ENCODE assay signal across 22 cellular contexts in the genomic region with DNA sequence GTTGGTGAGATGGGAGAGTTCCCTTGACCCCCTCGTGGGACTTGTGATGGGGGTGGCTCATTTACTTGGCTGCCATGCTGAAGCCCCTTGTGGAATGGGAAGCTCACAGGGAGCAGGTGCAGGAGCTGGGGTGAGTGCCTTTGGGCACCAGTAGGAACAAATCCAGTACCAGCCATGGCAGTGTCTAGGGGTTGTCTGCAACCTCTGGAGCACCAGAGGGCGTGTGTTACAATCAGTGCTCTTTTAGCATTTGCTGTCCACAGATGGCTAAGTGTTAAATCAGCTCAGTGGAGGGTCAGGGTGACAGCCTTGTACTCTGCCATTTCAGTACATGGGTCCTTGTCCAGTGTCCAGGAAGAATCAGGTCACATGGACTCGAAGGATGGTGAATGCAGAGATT.
"Had no signal": no experiment of that assay in that cellular context is flagged by ENCODE, and none has a peak within 500 bp of the region (broad histone marks: within the 10 kb centered on the region; RNA-seq: fewer than 3 reads in every experiment).

No MANE protein-coding gene starts in this region.

- DNase-seq: effector CD4-positive, alpha-beta T cell; endodermal cell; erythroblast; foreskin keratinocyte; head of caudate nucleus; kidney; left cardiac atrium; left ventricle myocardium inferior; lower lobe of right lung; natural killer cell; posterior cingulate gyrus; sigmoid colon; stimulated activated naive CD4-positive, alpha-beta T cell; stomach; substantia nigra; transverse colon had no signal

- H3K27me3 ChIP-seq: hepatocyte, sigmoid colon, transverse colon had no signal

- H3K27ac Mint-ChIP-seq: endodermal cell, memory B cell, mesothelial cell of epicardium, natural killer cell had no signal

- H3K36me3 Mint-ChIP-seq: memory B cell, natural killer cell had no signal

- H3K9me3 Mint-ChIP-seq: memory B cell, natural killer cell had no signal

- H2AFZ ChIP-seq: hepatocyte had no signal

- H3K4me1 Mint-ChIP-seq: endodermal cell, memory B cell, natural killer cell, neural crest cell had no signal

- H3K4me1 ChIP-seq: foreskin keratinocyte, left ventricle myocardium inferior, lower lobe of right lung, sigmoid colon, stomach, transverse colon had no signal

- H3K4me3 Mint-ChIP-seq: endodermal cell, memory B cell, mesothelial cell of epicardium, natural killer cell, neural crest cell had no signal

- H3K9me3 ChIP-seq: lower lobe of right lung, thoracic aorta, transverse colon had no signal

- H3K4me2 ChIP-seq: hepatocyte had no signal

- H3K27ac ChIP-seq: foreskin keratinocyte, hepatocyte, left ventricle myocardium inferior, lower lobe of right lung, sigmoid colon, skin epidermis, stomach, thoracic aorta, transverse colon had no signal

- H3K79me2 ChIP-seq: hepatocyte had no signal
